In genomic region chr1:211605613-211606326, GRCh38 we compare ENCODE assay signal across 12 cellular contexts. TPM values are rescaled to one million over a fixed set of nuclear protein-coding genes. Genes with fewer than 3 reads are reported as not detected.
DNase-seq lines count a peak whose midpoint lies in the region; ATAC-seq and TF ChIP-seq lines count a peak whose summit lies in the region.
"Had no signal": no experiment of that assay in that cellular context is flagged by ENCODE, and none has a peak within 500 bp of the region (broad histone marks: within the 10 kb centered on the region; RNA-seq: fewer than 3 reads in every experiment).

No MANE protein-coding gene starts in this region.

- H3K36me3 Mint-ChIP-seq in activated CD8-positive, alpha-beta T cell treated with anti-CD3 and anti-CD28 coated beads for 36 hours (ENCODE audit: low read depth), result no peaks in the 10 kb centered on the region
- no peaks in the 10 kb centered on the region for H3K36me3 Mint-ChIP-seq in naive B cell

- peaks cover 7% of the 10 kb centered on the region for H3K27me3 Mint-ChIP-seq in activated CD8-positive, alpha-beta T cell treated with anti-CD3 and anti-CD28 coated beads for 36 hours
- peaks cover 0 to 5% (median 5%) of the 10 kb centered on the region in 3 donors for H3K27me3 Mint-ChIP-seq in naive B cell

- WGBS in lower leg skin, 2 donors, result 91 to 94% methylated on average over 11 of the region's 11 CpGs

- H3K4me1 Mint-ChIP-seq in activated CD8-positive, alpha-beta T cell treated with anti-CD3 and anti-CD28 coated beads for 36 hours (ENCODE audit: low read depth), result peaks cover 17% of the 10 kb centered on the region
- peaks cover 22 to 27% (median 27%) of the 10 kb centered on the region in 3 donors for H3K4me1 Mint-ChIP-seq in naive B cell

- peak; percentile 64 for DNase-seq in CD1c-positive myeloid dendritic cell (ENCODE audit: extremely low spot score)
- DNase-seq in activated CD8-positive, alpha-beta T cell treated with anti-CD3 and anti-CD28 coated beads for 36 hours, result no peak
- DNase-seq in naive B cell, result no peak
- DNase-seq in lower leg skin (ENCODE audit: low spot score in 2 of 2), result no peak
- DNase-seq in HuH-7.5 (ENCODE audit: low spot score), result no peak
- no peak for DNase-seq in anterior cingulate cortex (lab: John Stamatoyannopoulos, UW)
- DNase-seq: mesenchymal stem cell, NCI-H1092, NCI-H446 treated with DMSO at 0.1 percent for 48 hours, posterior cingulate gyrus, RPMI8226 had no signal

- CTCF ChIA-PET in activated CD8-positive, alpha-beta T cell treated with anti-CD3 and anti-CD28 coated beads for 36 hours (lab: Charles Lee), result interaction anchor here (0.8 to 1.9 kb wide), 6 partner anchors 13 to 283 kb away, joined by 3 to 5 read pairs (median 3); no protein-coding TSS in a partner anchor

- POLR2A ChIA-PET in activated CD8-positive, alpha-beta T cell treated with anti-CD3 and anti-CD28 coated beads for 36 hours (lab: Charles Lee), result interaction anchor here (0.7 to 1.2 kb wide), 2 partner anchors 20 to 26 kb away, joined by 3 read pairs; no protein-coding TSS in a partner anchor

- no peaks in the 10 kb centered on the region for H3K9me3 Mint-ChIP-seq in activated CD8-positive, alpha-beta T cell treated with anti-CD3 and anti-CD28 coated beads for 36 hours
- peaks cover 0 to 2% (median 0%) of the 10 kb centered on the region in 7 donors for H3K9me3 Mint-ChIP-seq in naive B cell

- no peak for TF ChIP-seq POLR2A in lower leg skin (IDR thresholded peaks at IDR 0.05)

- intact Hi-C loops in activated CD8-positive, alpha-beta T cell treated with anti-CD3 and anti-CD28 coated beads for 36 hours (cut with micrococcal nuclease), result no loop called here
- intact Hi-C loops in lower leg skin (cut with DNase I; ENCODE audit: low total_unique reads), result no loop called here

- ATAC-seq in activated CD8-positive, alpha-beta T cell treated with anti-CD3 and anti-CD28 coated beads for 36 hours, result no peak
- no peak for ATAC-seq in naive B cell (ENCODE audit: low read depth in 2 of 2)

- peak overlapping the region; percentile 69 for H3K4me3 Mint-ChIP-seq in activated CD8-positive, alpha-beta T cell treated with anti-CD3 and anti-CD28 coated beads for 36 hours
- H3K4me3 Mint-ChIP-seq in naive B cell, result peak overlapping the region; percentile 18 to 94 (median 85)

- H3K27ac Mint-ChIP-seq in activated CD8-positive, alpha-beta T cell treated with anti-CD3 and anti-CD28 coated beads for 36 hours, result no peak overlapping the region
- peak overlapping the region in 3 of 6 donors; percentile 1 to 90 (median 56) for H3K27ac Mint-ChIP-seq in naive B cell

- H3K4me3 ChIP-seq in GM08714 (ENCODE audit: low read length), result peak overlapping the region; percentile 5; the same call in 1 of the 2 replicates
- H3K4me3 ChIP-seq in lower leg skin (ENCODE audit: low read depth, poor library complexity, severe bottlenecking), result no peak overlapping the region

- no peak for TF ChIP-seq CTCF in activated CD8-positive, alpha-beta T cell treated with anti-CD3 and anti-CD28 coated beads for 36 hours (IDR thresholded peaks at IDR 0.05)
- no peak for TF ChIP-seq CTCF in lower leg skin (IDR thresholded peaks at IDR 0.05)

RNA-seq across cellular contexts. Expression of gene SLC30A1, which starts 26.8 kb away (rescaled TPM):
- 1 to 10 TPM; 6.2 to 7.2 TPM for total RNA-seq in activated CD8-positive, alpha-beta T cell treated with anti-CD3 and anti-CD28 coated beads for 36 hours
- 1 to 10 TPM in 2 of 6 donors, under 1 TPM in 4; 0.73 to 1.7 (median 1.00) TPM for polyA plus RNA-seq in naive B cell (ENCODE audit: low read depth in 6 of 6)
- total RNA-seq in lower leg skin, result 10 to 100 TPM; 34.1 to 55.5 (median 45.2) TPM

Comparison
In these comparisons a context has a peak if more than half of its experiments do, and no peak if none do; other contexts are left out.
1. RNA of gene SLC30A1, which starts 26.8 kb away (total RNA-seq): 34.1 to 55.5 TPM in lower leg skin; 6.2 to 7.2 TPM in activated CD8-positive, alpha-beta T cell treated with anti-CD3 and anti-CD28 coated beads for 36 hours; every median in the first group is over 4 times any median in the second.